ENCODE assay signal across 29 cellular contexts in the genomic region with DNA sequence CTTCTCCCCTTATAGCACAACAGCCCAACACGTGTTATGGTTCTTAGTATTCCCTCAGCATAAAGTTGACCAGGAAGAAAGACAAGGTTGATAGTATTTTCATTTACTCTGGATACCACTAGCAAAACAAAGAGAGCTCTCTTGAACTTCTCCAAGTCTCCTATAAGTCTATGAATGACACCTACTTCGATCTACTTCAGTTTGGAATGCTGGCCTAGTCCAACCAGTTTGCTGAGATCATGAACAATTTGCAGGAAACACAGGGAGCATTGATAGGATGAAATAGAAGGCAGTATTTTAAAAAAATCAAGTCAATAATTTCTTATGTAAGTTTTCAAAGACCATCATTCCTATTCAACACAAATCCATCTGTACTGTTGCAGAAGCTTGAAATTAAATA.
DNase-seq lines count a peak whose midpoint lies in the region; ATAC-seq and TF ChIP-seq lines count a peak whose summit lies in the region.
"Had no signal": no experiment of that assay in that cellular context is flagged by ENCODE, and none has a peak within 500 bp of the region (broad histone marks: within the 10 kb centered on the region; RNA-seq: fewer than 3 reads in every experiment).

No MANE protein-coding gene starts in this region.

- TF ChIP-seq CTCF in CD8-positive, alpha-beta T cell (IDR thresholded peaks at IDR 0.05), result no peak

- H3K36me3 Mint-ChIP-seq in activated CD4-positive, alpha-beta T cell treated with anti-CD3 and anti-CD28 coated beads, Interleukin-2, amount 10 ng/mL, durations not matched to agents 24 days and 14 days (ENCODE audit: low read depth), result peaks cover 70% of the 10 kb centered on the region
- peaks cover 59% of the 10 kb centered on the region for H3K36me3 Mint-ChIP-seq in activated CD4-positive, alpha-beta T cell treated with anti-CD3 and anti-CD28 coated beads, Interleukin-2, amount 10 ng/mL, durations not matched to agents 7 days and 5 days (ENCODE audit: low read depth)
- H3K36me3 Mint-ChIP-seq in CD8-positive, alpha-beta T cell, result peaks cover 52% of the 10 kb centered on the region
- H3K36me3 Mint-ChIP-seq in activated naive CD8-positive, alpha-beta T cell treated with anti-CD3 and anti-CD28 coated beads, Interleukin-2, amount 10 ng/mL, durations not matched to agents 7 days and 5 days, result peaks cover 44% of the 10 kb centered on the region
- H3K36me3 Mint-ChIP-seq in naive thymus-derived CD8-positive, alpha-beta T cell, result peaks cover 0 to 78% (median 4%) of the 10 kb centered on the region in 3 donors

- H3K9me3 Mint-ChIP-seq in activated CD4-positive, alpha-beta T cell treated with anti-CD3 and anti-CD28 coated beads, Interleukin-2, amount 10 ng/mL, durations not matched to agents 24 days and 14 days, result no peaks in the 10 kb centered on the region
- no peaks in the 10 kb centered on the region for H3K9me3 Mint-ChIP-seq in activated CD4-positive, alpha-beta T cell treated with anti-CD3 and anti-CD28 coated beads, Interleukin-2, amount 10 ng/mL, durations not matched to agents 7 days and 5 days
- no peaks in the 10 kb centered on the region for H3K9me3 Mint-ChIP-seq in CD8-positive, alpha-beta T cell
- no peaks in the 10 kb centered on the region for H3K9me3 Mint-ChIP-seq in activated naive CD8-positive, alpha-beta T cell treated with anti-CD3 and anti-CD28 coated beads, Interleukin-2, amount 10 ng/mL, durations not matched to agents 7 days and 5 days
- H3K9me3 Mint-ChIP-seq in naive thymus-derived CD8-positive, alpha-beta T cell, result no peaks in the 10 kb centered on the region
- H3K9me3 Mint-ChIP-seq: naive B cell, T-cell had no signal

- H3K27me3 Mint-ChIP-seq in activated CD4-positive, alpha-beta T cell treated with anti-CD3 and anti-CD28 coated beads, Interleukin-2, amount 10 ng/mL, durations not matched to agents 24 days and 14 days, result no peaks in the 10 kb centered on the region
- no peaks in the 10 kb centered on the region for H3K27me3 Mint-ChIP-seq in activated CD4-positive, alpha-beta T cell treated with anti-CD3 and anti-CD28 coated beads, Interleukin-2, amount 10 ng/mL, durations not matched to agents 7 days and 5 days
- H3K27me3 Mint-ChIP-seq in CD8-positive, alpha-beta T cell (ENCODE audit: low read depth), result no peaks in the 10 kb centered on the region
- H3K27me3 Mint-ChIP-seq in activated naive CD8-positive, alpha-beta T cell treated with anti-CD3 and anti-CD28 coated beads, Interleukin-2, amount 10 ng/mL, durations not matched to agents 7 days and 5 days, result no peaks in the 10 kb centered on the region
- no peaks in the 10 kb centered on the region for H3K27me3 Mint-ChIP-seq in naive thymus-derived CD8-positive, alpha-beta T cell
- H3K27me3 Mint-ChIP-seq: B cell, naive B cell, T-cell had no signal

- CTCF ChIA-PET in activated CD4-positive, alpha-beta T cell treated with anti-CD3 and anti-CD28 coated beads, Interleukin-2, amount 10 ng/mL, durations not matched to agents 7 days and 5 days (lab: Charles Lee), result interaction anchor here (0.9 to 1.5 kb wide), 4 partner anchors 9 to 152 kb away, joined by 3 to 5 read pairs (median 3); no protein-coding TSS in a partner anchor
- CTCF ChIA-PET in CD8-positive, alpha-beta T cell (lab: Charles Lee), result interaction anchor here (1.6 kb wide), 1 partner anchor 13 kb away, joined by 5 read pairs; no protein-coding TSS in a partner anchor

- DNase-seq in activated CD4-positive, alpha-beta T cell treated with anti-CD3 and anti-CD28 coated beads, Interleukin-2, amount 10 ng/mL, durations not matched to agents 24 days and 14 days, result no peak
- DNase-seq in activated CD4-positive, alpha-beta T cell treated with anti-CD3 and anti-CD28 coated beads, Interleukin-2, amount 10 ng/mL, durations not matched to agents 7 days and 5 days, result no peak
- DNase-seq in CD8-positive, alpha-beta T cell, result no peak
- no peak for DNase-seq in activated naive CD8-positive, alpha-beta T cell treated with anti-CD3 and anti-CD28 coated beads, Interleukin-2, amount 10 ng/mL, durations not matched to agents 7 days and 5 days
- no peak for DNase-seq in naive thymus-derived CD8-positive, alpha-beta T cell
- DNase-seq in NCI-H524 (lab: John Stamatoyannopoulos, UW) (no peak), SKM-1 (lab: John Stamatoyannopoulos, UW; ENCODE audit: unreplicated experiment) (no peak)
- DNase-seq: activated CD8-positive, alpha-beta memory T cell treated with anti-CD3 and anti-CD28 coated beads, Interleukin-2, amount 50 U/mL, for 4 hours; activated effector memory CD4-positive, alpha-beta T cell treated with Interleukin-2 at 50 U/mL for 16 hours; amniotic stem cell; brain microvascular endothelial cell; DMS153; dorsolateral prefrontal cortex; esophagus squamous epithelium; foreskin keratinocyte; heart left ventricle; left ventricle myocardium superior; naive B cell; NCI-H146; NCI-H446 treated with DMSO at 0.1 percent for 48 hours; NCI-H82; occipital lobe; psoas muscle; stimulated activated CD4-positive, alpha-beta T cell treated with anti-CD3 and anti-CD28 coated beads, Interleukin-4, amount 100 ng/mL, for 4 hours; T-cell; WERI-Rb-1 had no signal

- H3K27ac ChIP-seq in CD8-positive, alpha-beta T cell (ENCODE audit: low read depth, low read length), result no peak overlapping the region
- H3K27ac ChIP-seq: A549, brain microvascular endothelial cell, esophagus squamous epithelium, foreskin keratinocyte, heart left ventricle, psoas muscle had no signal

- no peak for ATAC-seq in CD8-positive, alpha-beta T cell
- ATAC-seq in activated naive CD8-positive, alpha-beta T cell treated with anti-CD3 and anti-CD28 coated beads, Interleukin-2, amount 10 ng/mL, durations not matched to agents 7 days and 5 days (ENCODE audit: low read depth), result no peak
- no peak for ATAC-seq in naive thymus-derived CD8-positive, alpha-beta T cell
- ATAC-seq in GM18519 (IDR thresholded peaks at IDR 0.05; ENCODE audit: low FRiP score, unreplicated experiment), result no peak
- ATAC-seq: A549, foreskin keratinocyte, heart left ventricle, left ventricle myocardium superior, psoas muscle, T-cell had no signal

- peak overlapping the region; percentile 63 for H3K27ac Mint-ChIP-seq in activated CD4-positive, alpha-beta T cell treated with anti-CD3 and anti-CD28 coated beads, Interleukin-2, amount 10 ng/mL, durations not matched to agents 24 days and 14 days
- no peak overlapping the region for H3K27ac Mint-ChIP-seq in activated CD4-positive, alpha-beta T cell treated with anti-CD3 and anti-CD28 coated beads, Interleukin-2, amount 10 ng/mL, durations not matched to agents 7 days and 5 days
- H3K27ac Mint-ChIP-seq in CD8-positive, alpha-beta T cell, result peak overlapping the region; percentile 41
- peak overlapping the region; percentile 8 for H3K27ac Mint-ChIP-seq in activated naive CD8-positive, alpha-beta T cell treated with anti-CD3 and anti-CD28 coated beads, Interleukin-2, amount 10 ng/mL, durations not matched to agents 7 days and 5 days
- peak overlapping the region in 9 of 10 donors; percentile 40 to 92 (median 69) for H3K27ac Mint-ChIP-seq in naive thymus-derived CD8-positive, alpha-beta T cell

- no peak overlapping the region for H3K4me3 Mint-ChIP-seq in activated CD4-positive, alpha-beta T cell treated with anti-CD3 and anti-CD28 coated beads, Interleukin-2, amount 10 ng/mL, durations not matched to agents 24 days and 14 days
- H3K4me3 Mint-ChIP-seq in activated CD4-positive, alpha-beta T cell treated with anti-CD3 and anti-CD28 coated beads, Interleukin-2, amount 10 ng/mL, durations not matched to agents 7 days and 5 days, result no peak overlapping the region
- no peak overlapping the region for H3K4me3 Mint-ChIP-seq in CD8-positive, alpha-beta T cell
- H3K4me3 Mint-ChIP-seq in activated naive CD8-positive, alpha-beta T cell treated with anti-CD3 and anti-CD28 coated beads, Interleukin-2, amount 10 ng/mL, durations not matched to agents 7 days and 5 days, result no peak overlapping the region
- H3K4me3 Mint-ChIP-seq in naive thymus-derived CD8-positive, alpha-beta T cell, result peak overlapping the region in 1 of 10 donors; percentile 2
- H3K4me3 Mint-ChIP-seq: B cell, naive B cell, T-cell had no signal

- POLR2A ChIA-PET in activated CD4-positive, alpha-beta T cell treated with anti-CD3 and anti-CD28 coated beads, Interleukin-2, amount 10 ng/mL, durations not matched to agents 7 days and 5 days (lab: Charles Lee), result no interaction called here
- POLR2A ChIA-PET in CD8-positive, alpha-beta T cell (lab: Charles Lee), result interaction anchor here (1.0 kb wide), 1 partner anchor 9 kb away, joined by 3 read pairs; no protein-coding TSS in a partner anchor
- POLR2A ChIA-PET in activated naive CD8-positive, alpha-beta T cell treated with anti-CD3 and anti-CD28 coated beads, Interleukin-2, amount 10 ng/mL, durations not matched to agents 7 days and 5 days (lab: Charles Lee), result no interaction called here
- POLR2A ChIA-PET in naive thymus-derived CD8-positive, alpha-beta T cell (lab: Charles Lee), result interaction anchor here (1.2 kb wide), 1 partner anchor 9 kb away, joined by 3 read pairs; no protein-coding TSS in a partner anchor

- peaks cover 63% of the 10 kb centered on the region for H3K4me1 Mint-ChIP-seq in activated CD4-positive, alpha-beta T cell treated with anti-CD3 and anti-CD28 coated beads, Interleukin-2, amount 10 ng/mL, durations not matched to agents 24 days and 14 days
- H3K4me1 Mint-ChIP-seq in activated CD4-positive, alpha-beta T cell treated with anti-CD3 and anti-CD28 coated beads, Interleukin-2, amount 10 ng/mL, durations not matched to agents 7 days and 5 days, result peaks cover 67% of the 10 kb centered on the region
- H3K4me1 Mint-ChIP-seq in CD8-positive, alpha-beta T cell (ENCODE audit: low read depth), result peaks cover 67% of the 10 kb centered on the region
- peaks cover 55% of the 10 kb centered on the region for H3K4me1 Mint-ChIP-seq in activated naive CD8-positive, alpha-beta T cell treated with anti-CD3 and anti-CD28 coated beads, Interleukin-2, amount 10 ng/mL, durations not matched to agents 7 days and 5 days
- peaks cover 39 to 87% (median 75%) of the 10 kb centered on the region in 4 donors for H3K4me1 Mint-ChIP-seq in naive thymus-derived CD8-positive, alpha-beta T cell

- peaks cover 4% of the 10 kb centered on the region for H3K36me3 ChIP-seq in CD8-positive, alpha-beta T cell (ENCODE audit: insufficient read depth, low read length)
- H3K36me3 ChIP-seq: brain microvascular endothelial cell, esophagus squamous epithelium, heart left ventricle, WERI-Rb-1 had no signal

- intact Hi-C loops in activated CD4-positive, alpha-beta T cell treated with anti-CD3 and anti-CD28 coated beads, Interleukin-2, amount 10 ng/mL, durations not matched to agents 24 days and 14 days (cut with micrococcal nuclease), result loop anchor here (1.0 to 2.0 kb wide), 4 partner anchors 13 to 43 kb away; no protein-coding TSS in a partner anchor
- intact Hi-C loops in CD8-positive, alpha-beta T cell (cut with DNase I, micrococcal nuclease), result no loop called here

- H3K27me3 ChIP-seq in CD8-positive, alpha-beta T cell (ENCODE audit: insufficient read depth, low read length), result no peaks in the 10 kb centered on the region
- H3K27me3 ChIP-seq: brain microvascular endothelial cell, dorsolateral prefrontal cortex, esophagus squamous epithelium, foreskin keratinocyte, heart left ventricle had no signal

- H3K4me1 ChIP-seq in CD8-positive, alpha-beta T cell (ENCODE audit: insufficient read depth, low read length), result peaks cover 27% of the 10 kb centered on the region
- H3K4me1 ChIP-seq: A549 had no signal

- no peaks in the 10 kb centered on the region for H3K9me3 ChIP-seq in CD8-positive, alpha-beta T cell (ENCODE audit: low read length)
- H3K9me3 ChIP-seq: A549, esophagus squamous epithelium, heart left ventricle, psoas muscle had no signal

- H3K4me3 ChIP-seq in CD8-positive, alpha-beta T cell (ENCODE audit: low read depth, low read length), result no peak overlapping the region
- H3K4me3 ChIP-seq: A549, dorsolateral prefrontal cortex, esophagus squamous epithelium, heart left ventricle, psoas muscle had no signal

Comparison
In these comparisons a context has a peak if more than half of its experiments do, and no peak if none do; other contexts are left out.
1. POLR2A ChIA-PET loops: an anchor here in CD8-positive, alpha-beta T cell (1.0 kb wide) and naive thymus-derived CD8-positive, alpha-beta T cell (1.2 kb wide); none called in activated CD4-positive, alpha-beta T cell treated with anti-CD3 and anti-CD28 coated beads, Interleukin-2, amount 10 ng/mL, durations not matched to agents 7 days and 5 days and activated naive CD8-positive, alpha-beta T cell treated with anti-CD3 and anti-CD28 coated beads, Interleukin-2, amount 10 ng/mL, durations not matched to agents 7 days and 5 days.